18 cellular contexts compared by ENCODE assay signal in genomic region chr9:16509946-16510504, GRCh38.
DNase-seq lines count a peak whose midpoint lies in the region; ATAC-seq, FAIRE-seq and TF ChIP-seq lines count a peak whose summit lies in the region.
"Had no signal": no experiment of that assay in that cellular context is flagged by ENCODE, and none has a peak within 500 bp of the region (broad histone marks: within the 10 kb centered on the region; RNA-seq: fewer than 3 reads in every experiment).

No MANE protein-coding gene starts in this region.

- H3K79me2 ChIP-seq in SK-N-SH (ENCODE audit: insufficient read depth), result peaks cover 32% of the 10 kb centered on the region
- H3K79me2 ChIP-seq in fibroblast of lung (ENCODE audit: control insufficient read depth, insufficient read depth, low read length), result no peaks in the 10 kb centered on the region
- no peaks in the 10 kb centered on the region for H3K79me2 ChIP-seq in MM.1S (ENCODE audit: low read length)

- H4K20me1 ChIP-seq in SK-N-SH (ENCODE audit: insufficient read depth) (no peaks in the 10 kb centered on the region), fibroblast of lung (ENCODE audit: control insufficient read depth, extremely low read depth, insufficient read depth, low read length) (no peaks in the 10 kb centered on the region), MM.1S (ENCODE audit: insufficient read depth, low read length) (no peaks in the 10 kb centered on the region)

- H3K4me3 ChIP-seq in SK-N-SH (ENCODE audit: low read depth in 2 of 2, low read length in 1 of 2), result no peak overlapping the region
- no peak overlapping the region for H3K4me3 ChIP-seq in fibroblast of lung (replicated peaks in 1 of 4; ENCODE audit: control extremely low read depth in 1 of 4, insufficient read depth in 1 of 4, low read depth in 3 of 4, low read length in 4 of 4)
- no peak overlapping the region for H3K4me3 ChIP-seq in MM.1S (ENCODE audit: low read length)
- H3K4me3 ChIP-seq: SK-N-MC, spleen, thoracic aorta had no signal

- H3K4me1 Mint-ChIP-seq in nephron, result peaks cover 40% of the 10 kb centered on the region
- H3K4me1 Mint-ChIP-seq: CD4-positive, alpha-beta memory T cell had no signal

- H3K9me2 ChIP-seq in SK-N-SH (no peaks in the 10 kb centered on the region), MM.1S (replicated peaks; ENCODE audit: insufficient read depth, low read length) (no peaks in the 10 kb centered on the region)

- H3K9me3 Mint-ChIP-seq in nephron, result no peaks in the 10 kb centered on the region

- H3K4me2 ChIP-seq in SK-N-SH (peak overlapping the region; percentile 18; the same call in 1 of the 2 replicates), fibroblast of lung (ENCODE audit: extremely low read depth, insufficient read depth, low read length) (no peak overlapping the region), MM.1S (ENCODE audit: low read depth, low read length) (no peak overlapping the region)

- H3K9me3 ChIP-seq in SK-N-SH (no peaks in the 10 kb centered on the region), fibroblast of lung (ENCODE audit: control insufficient read depth, insufficient read depth, low read depth, low read length) (no peaks in the 10 kb centered on the region), MM.1S (replicated peaks; ENCODE audit: insufficient read depth, low read length) (no peaks in the 10 kb centered on the region)
- H3K9me3 ChIP-seq: spleen, thoracic aorta had no signal

- H3K9ac ChIP-seq in SK-N-SH, result peak overlapping the region; percentile 2; the same call in 1 of the 2 replicates
- no peak overlapping the region for H3K9ac ChIP-seq in fibroblast of lung (ENCODE audit: insufficient read depth, low read length)
- H3K9ac ChIP-seq in MM.1S (ENCODE audit: low read length), result no peak overlapping the region

- in situ Hi-C loops in GM13976 (cut with MboI; ENCODE audit: low sequenced_read_pairs, unreplicated experiment), result no loop called here

- peak; percentile 99 for FAIRE-seq in H54 (lab: Jason Lieb, UNC)
- FAIRE-seq: kidney had no signal

- peaks cover 4 to 29% of the 10 kb centered on the region in 2 experiments for H3K4me1 ChIP-seq in SK-N-SH (ENCODE audit: control insufficient read depth in 1 of 2, insufficient read depth in 2 of 2, low read depth in 1 of 2, low read length in 1 of 2)
- peaks cover 10% of the 10 kb centered on the region for H3K4me1 ChIP-seq in fibroblast of lung (ENCODE audit: control insufficient read depth, extremely low read depth, insufficient read depth, low read length)
- H3K4me1 ChIP-seq in MM.1S (ENCODE audit: low read length), result no peaks in the 10 kb centered on the region
- H3K4me1 ChIP-seq: spleen had no signal

- peak overlapping the region; percentile 19 to 75; a peak in 3 of 4 replicates for H3K27ac ChIP-seq in SK-N-SH (ENCODE audit: low read depth in 2 of 2, low read length in 1 of 2)
- H3K27ac ChIP-seq in fibroblast of lung (ENCODE audit: insufficient read depth, low read length), result no peak overlapping the region
- no peak overlapping the region for H3K27ac ChIP-seq in MM.1S (ENCODE audit: low read length)
- H3K27ac ChIP-seq: SK-N-MC had no signal

- H3K27me3 Mint-ChIP-seq in nephron (ENCODE audit: low read depth), result no peaks in the 10 kb centered on the region
- H3K27me3 Mint-ChIP-seq: CD4-positive, alpha-beta memory T cell had no signal

- DNase-seq in H54 (ENCODE audit: insufficient read length, low spot score) (no peak), SK-N-SH (no peak), fibroblast of lung (ENCODE audit: low read depth in 2 of 2) (peak; percentile 74 to 98), GM13976 (ENCODE audit: low spot score) (no peak), MM.1S (no peak), GM19238 (ENCODE audit: insufficient read length, low spot score) (no peak)
- DNase-seq: activated T-cell treated with anti-CD3 and anti-CD28 coated beads, Interleukin-2, amount 50 U/mL, for 72 hours; CD4-positive, alpha-beta memory T cell; kidney; NCI-H1436 treated with DMSO at 0.1 percent for 48 hours; NCI-H748 treated with DMSO at 0.1 percent for 48 hours; spleen had no signal

- H2AFZ ChIP-seq in SK-N-SH (ENCODE audit: low read depth), result no peak overlapping the region; the same call in 1 of the 2 replicates
- H2AFZ ChIP-seq in fibroblast of lung (ENCODE audit: low read length), result no peak overlapping the region
- H2AFZ ChIP-seq in MM.1S (ENCODE audit: low read length), result no peak overlapping the region

- no peak for TF ChIP-seq RAD21 in SK-N-SH (IDR thresholded peaks at IDR 0.05; ENCODE audit: low read length)

- CTCF ChIA-PET in SK-N-SH (lab: Yijun Ruan, JAX), result interaction anchor here (0.9 kb wide), 1 partner anchor 10 kb away, joined by 3 read pairs; no protein-coding TSS in a partner anchor

- 55% methylated on average over 7 of the region's 7 CpGs for WGBS in SK-N-SH (ENCODE audit: low lambda C conversion rate)

- TF ChIP-seq CTCF in SK-N-SH (IDR thresholded peaks at IDR 0.05) (no peak), fibroblast of lung (conservative IDR thresholded peaks at IDR 0.05 in 1 of 2, IDR thresholded peaks at IDR 0.05 in 1 of 2; ENCODE audit: low read depth in 1 of 2, low read length in 2 of 2) (no peak), nephron (IDR thresholded peaks at IDR 0.05; ENCODE audit: unreplicated experiment in 3 of 3) (no peak), GM13976 (IDR thresholded peaks at IDR 0.05; ENCODE audit: borderline replicate concordance, control extremely low read depth, extremely low read depth, insufficient read depth, missing control alignments) (no peak), MM.1S (IDR thresholded peaks at IDR 0.05; ENCODE audit: low read length) (no peak)

- H3K4me3 Mint-ChIP-seq in nephron, result no peak overlapping the region
- H3K4me3 Mint-ChIP-seq: activated T-cell treated with anti-CD3 and anti-CD28 coated beads, Interleukin-2, amount 50 U/mL, for 72 hours; CD4-positive, alpha-beta memory T cell; neural crest cell had no signal

- TF ChIP-seq EP300 in SK-N-SH (IDR thresholded peaks at IDR 0.05; ENCODE audit: borderline replicate concordance in 1 of 2, low read depth in 1 of 2, low read length in 1 of 2), result peak in 1 of 2 experiments; percentile 75; a peak in 1 of 4 replicates

- POLR2A ChIA-PET in SK-N-SH (lab: Yijun Ruan, JAX), result no interaction called here

- H3K27ac Mint-ChIP-seq in nephron, result peak overlapping the region; percentile 3 to 87 (median 73)
- H3K27ac Mint-ChIP-seq: activated T-cell treated with anti-CD3 and anti-CD28 coated beads, Interleukin-2, amount 50 U/mL, for 72 hours; CD4-positive, alpha-beta memory T cell had no signal

- H3K36me3 Mint-ChIP-seq in nephron (ENCODE audit: low read depth), result peaks cover 4% of the 10 kb centered on the region
- H3K36me3 Mint-ChIP-seq: CD4-positive, alpha-beta memory T cell had no signal

- TF ChIP-seq POLR2A in H54 (IDR thresholded peaks at IDR 0.05; ENCODE audit: low read depth, low read length), result no peak

- no peaks in the 10 kb centered on the region for H3K27me3 ChIP-seq in SK-N-SH (ENCODE audit: insufficient read depth)
- H3K27me3 ChIP-seq in fibroblast of lung (ENCODE audit: control insufficient read depth, insufficient read depth, low read length), result no peaks in the 10 kb centered on the region
- no peaks in the 10 kb centered on the region for H3K27me3 ChIP-seq in MM.1S (replicated peaks; ENCODE audit: insufficient read depth, low read length)
- H3K27me3 ChIP-seq: spleen had no signal

- no peaks in the 10 kb centered on the region for H3K36me3 ChIP-seq in SK-N-SH (replicated peaks in 1 of 2; ENCODE audit: control insufficient read depth in 1 of 2, insufficient read depth in 2 of 2, low read length in 1 of 2)
- no peaks in the 10 kb centered on the region for H3K36me3 ChIP-seq in fibroblast of lung (ENCODE audit: control insufficient read depth, insufficient read depth, low read length)
- no peaks in the 10 kb centered on the region for H3K36me3 ChIP-seq in MM.1S (replicated peaks; ENCODE audit: insufficient read depth, low read length)
- H3K36me3 ChIP-seq: spleen, thoracic aorta had no signal

- ATAC-seq in GM18519 (IDR thresholded peaks at IDR 0.05; ENCODE audit: low FRiP score, unreplicated experiment), result no peak
- ATAC-seq: activated CD4-positive, CD25-positive, alpha-beta regulatory T cell treated with anti-CD3 and anti-CD28 coated beads, Interleukin-2, amount 50 U/mL, for 24 hours; activated T-cell treated with anti-CD3 and anti-CD28 coated beads, Interleukin-2, amount 50 U/mL, for 72 hours had no signal

- H3F3A ChIP-seq in SK-N-SH (replicated peaks; ENCODE audit: insufficient read depth), result peaks cover 33% of the 10 kb centered on the region
- no peaks in the 10 kb centered on the region for H3F3A ChIP-seq in MM.1S (ENCODE audit: insufficient read depth, low read length)

TF ChIP-seq in SK-N-SH, 30 proteins besides CTCF, POLR2A, EP300 and RAD21 (continues in another document):
- TF ChIP-seq POLR2AphosphoS5 (IDR thresholded peaks at IDR 0.05; ENCODE audit: low read depth, low read length) (peak; percentile 53; the same call in 1 of the 2 replicates), MAX (IDR thresholded peaks at IDR 0.05; ENCODE audit: low read depth) (peak; percentile 62; the same call in 1 of the 2 replicates), SMC3 (IDR thresholded peaks at IDR 0.05; ENCODE audit: low read depth, low read length) (no peak), TCF12 (IDR thresholded peaks at IDR 0.05) (peak; percentile 87), TEAD4 (IDR thresholded peaks at IDR 0.05; ENCODE audit: borderline replicate concordance, insufficient read depth) (peak; percentile 18; the same call in 1 of the 2 replicates)

Comparison
In these comparisons a context has a peak if more than half of its experiments do, and no peak if none do; other contexts are left out.
1. DNase-seq: peak in fibroblast of lung (2 of 2); none in H54 (single experiment), SK-N-SH (single experiment), GM13976 (single experiment), MM.1S (single experiment) and GM19238 (single experiment).
2. H3K27ac ChIP-seq: peak in SK-N-SH (2 of 2); none in fibroblast of lung (single experiment) and MM.1S (single experiment).